In the genomic region with DNA sequence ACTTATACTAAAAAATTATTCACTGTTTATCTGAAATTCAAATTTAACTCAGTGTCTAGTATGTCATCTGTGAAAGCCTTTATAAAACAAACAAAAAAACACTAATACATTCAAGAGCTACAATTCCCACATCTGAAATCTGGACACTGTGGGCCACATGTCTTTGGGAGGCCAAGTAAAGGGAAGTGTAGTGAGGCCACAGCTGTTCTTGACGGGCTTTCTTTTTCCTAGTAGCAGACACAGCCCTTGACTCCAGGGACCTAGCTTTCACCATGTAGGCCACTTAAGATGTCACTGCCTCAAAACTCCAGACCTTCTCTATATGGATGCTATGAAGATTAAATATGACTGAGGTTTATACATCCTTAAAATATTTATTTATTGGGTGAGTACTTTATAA, we compare ENCODE assay signal across 1 cellular context.
TF ChIP-seq lines count a peak whose summit lies in the region.

No MANE protein-coding gene starts in this region.

TF ChIP-seq in HCT116, 20 proteins besides CTCF, POLR2A, EP300 and RAD21:
- TF ChIP-seq, protein P1, sequence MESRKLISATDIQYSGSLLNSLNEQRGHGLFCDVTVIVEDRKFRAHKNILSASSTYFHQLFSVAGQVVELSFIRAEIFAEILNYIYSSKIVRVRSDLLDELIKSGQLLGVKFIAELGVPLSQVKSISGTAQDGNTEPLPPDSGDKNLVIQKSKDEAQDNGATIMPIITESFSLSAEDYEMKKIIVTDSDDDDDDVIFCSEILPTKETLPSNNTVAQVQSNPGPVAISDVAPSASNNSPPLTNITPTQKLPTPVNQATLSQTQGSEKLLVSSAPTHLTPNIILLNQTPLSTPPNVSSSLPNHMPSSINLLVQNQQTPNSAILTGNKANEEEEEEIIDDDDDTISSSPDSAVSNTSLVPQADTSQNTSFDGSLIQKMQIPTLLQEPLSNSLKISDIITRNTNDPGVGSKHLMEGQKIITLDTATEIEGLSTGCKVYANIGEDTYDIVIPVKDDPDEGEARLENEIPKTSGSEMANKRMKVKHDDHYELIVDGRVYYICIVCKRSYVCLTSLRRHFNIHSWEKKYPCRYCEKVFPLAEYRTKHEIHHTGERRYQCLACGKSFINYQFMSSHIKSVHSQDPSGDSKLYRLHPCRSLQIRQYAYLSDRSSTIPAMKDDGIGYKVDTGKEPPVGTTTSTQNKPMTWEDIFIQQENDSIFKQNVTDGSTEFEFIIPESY (IDR thresholded peaks at IDR 0.05; ENCODE audit: extremely low read depth, insufficient replicate concordance, low read length), result no peak
- no peak for TF ChIP-seq SIN3A (IDR thresholded peaks at IDR 0.05; ENCODE audit: low read depth)
- TF ChIP-seq, protein P2, sequence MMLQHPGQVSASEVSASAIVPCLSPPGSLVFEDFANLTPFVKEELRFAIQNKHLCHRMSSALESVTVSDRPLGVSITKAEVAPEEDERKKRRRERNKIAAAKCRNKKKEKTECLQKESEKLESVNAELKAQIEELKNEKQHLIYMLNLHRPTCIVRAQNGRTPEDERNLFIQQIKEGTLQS (IDR thresholded peaks at IDR 0.05), result no peak
- no peak for TF ChIP-seq YY1 (IDR thresholded peaks at IDR 0.05; ENCODE audit: extremely low read depth, insufficient replicate concordance, low read depth, low read length)
- no peak for TF ChIP-seq CBX3 (IDR thresholded peaks at IDR 0.05; ENCODE audit: low read depth)
- no peak for TF ChIP-seq EGR1 (IDR thresholded peaks at IDR 0.05; ENCODE audit: low read depth)
- no peak for TF ChIP-seq SP1 (IDR thresholded peaks at IDR 0.05; ENCODE audit: low read depth)
- TF ChIP-seq EZH2 (IDR thresholded peaks at IDR 0.05), result no peak
- TF ChIP-seq, protein P3, sequence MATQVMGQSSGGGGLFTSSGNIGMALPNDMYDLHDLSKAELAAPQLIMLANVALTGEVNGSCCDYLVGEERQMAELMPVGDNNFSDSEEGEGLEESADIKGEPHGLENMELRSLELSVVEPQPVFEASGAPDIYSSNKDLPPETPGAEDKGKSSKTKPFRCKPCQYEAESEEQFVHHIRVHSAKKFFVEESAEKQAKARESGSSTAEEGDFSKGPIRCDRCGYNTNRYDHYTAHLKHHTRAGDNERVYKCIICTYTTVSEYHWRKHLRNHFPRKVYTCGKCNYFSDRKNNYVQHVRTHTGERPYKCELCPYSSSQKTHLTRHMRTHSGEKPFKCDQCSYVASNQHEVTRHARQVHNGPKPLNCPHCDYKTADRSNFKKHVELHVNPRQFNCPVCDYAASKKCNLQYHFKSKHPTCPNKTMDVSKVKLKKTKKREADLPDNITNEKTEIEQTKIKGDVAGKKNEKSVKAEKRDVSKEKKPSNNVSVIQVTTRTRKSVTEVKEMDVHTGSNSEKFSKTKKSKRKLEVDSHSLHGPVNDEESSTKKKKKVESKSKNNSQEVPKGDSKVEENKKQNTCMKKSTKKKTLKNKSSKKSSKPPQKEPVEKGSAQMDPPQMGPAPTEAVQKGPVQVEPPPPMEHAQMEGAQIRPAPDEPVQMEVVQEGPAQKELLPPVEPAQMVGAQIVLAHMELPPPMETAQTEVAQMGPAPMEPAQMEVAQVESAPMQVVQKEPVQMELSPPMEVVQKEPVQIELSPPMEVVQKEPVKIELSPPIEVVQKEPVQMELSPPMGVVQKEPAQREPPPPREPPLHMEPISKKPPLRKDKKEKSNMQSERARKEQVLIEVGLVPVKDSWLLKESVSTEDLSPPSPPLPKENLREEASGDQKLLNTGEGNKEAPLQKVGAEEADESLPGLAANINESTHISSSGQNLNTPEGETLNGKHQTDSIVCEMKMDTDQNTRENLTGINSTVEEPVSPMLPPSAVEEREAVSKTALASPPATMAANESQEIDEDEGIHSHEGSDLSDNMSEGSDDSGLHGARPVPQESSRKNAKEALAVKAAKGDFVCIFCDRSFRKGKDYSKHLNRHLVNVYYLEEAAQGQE (IDR thresholded peaks at IDR 0.05; ENCODE audit: low read depth), result no peak
- no peak for TF ChIP-seq SRF (IDR thresholded peaks at IDR 0.05; ENCODE audit: low read depth)
- TF ChIP-seq EZH2phosphoT487 (IDR thresholded peaks at IDR 0.05; ENCODE audit: borderline replicate concordance), result no peak
- TF ChIP-seq, protein P4, sequence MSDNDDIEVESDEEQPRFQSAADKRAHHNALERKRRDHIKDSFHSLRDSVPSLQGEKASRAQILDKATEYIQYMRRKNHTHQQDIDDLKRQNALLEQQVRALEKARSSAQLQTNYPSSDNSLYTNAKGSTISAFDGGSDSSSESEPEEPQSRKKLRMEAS (IDR thresholded peaks at IDR 0.05), result no peak
- no peak for TF ChIP-seq CEBPB (IDR thresholded peaks at IDR 0.05; ENCODE audit: low read depth)
- no peak for TF ChIP-seq TCF7L2 (IDR thresholded peaks at IDR 0.05; ENCODE audit: borderline replicate concordance, extremely low read depth, insufficient read depth, insufficient read length)
TF ChIP-seq in HCT116: peak in this region for 0.
